In genomic region chr15:41546846-41547786, GRCh38 we compare ENCODE assay signal across 19 cellular contexts. TPM values are rescaled to one million over a fixed set of nuclear protein-coding genes. Genes with fewer than 3 reads are reported as not detected.
DNase-seq lines count a peak whose midpoint lies in the region; ATAC-seq and TF ChIP-seq lines count a peak whose summit lies in the region.
"Had no signal": no experiment of that assay in that cellular context is flagged by ENCODE, and none has a peak within 500 bp of the region (broad histone marks: within the 10 kb centered on the region; RNA-seq: fewer than 3 reads in every experiment).

No MANE protein-coding gene starts in this region.

- intact Hi-C loops in lower lobe of right lung (cut with DNase I), result no loop called here

- H3K36me3 ChIP-seq in HEK293 (ENCODE audit: control insufficient read depth in 2 of 2, insufficient read depth in 1 of 2, low read length in 2 of 2) (no peaks in the 10 kb centered on the region), lower lobe of right lung (no peaks in the 10 kb centered on the region)
- H3K36me3 ChIP-seq: esophagus squamous epithelium, SJCRH30, uterus had no signal

- H3K27ac ChIP-seq in HEK293 (ENCODE audit: extremely low read depth, low read depth, low read length), result no peak overlapping the region
- H3K27ac ChIP-seq in foreskin keratinocyte, result no peak overlapping the region
- no peak overlapping the region for H3K27ac ChIP-seq in lower lobe of right lung
- H3K27ac ChIP-seq: BLaER1 treated with 17β-estradiol and CSF1 and Interleukin-3, amounts not matched to agents 10 nM and 100 nM; KMS-11; SJCRH30; uterus had no signal

- H3K9me3 ChIP-seq in HEK293 (ENCODE audit: control insufficient read depth, insufficient read depth, low read depth, low read length) (no peaks in the 10 kb centered on the region), lower lobe of right lung (no peaks in the 10 kb centered on the region)
- H3K9me3 ChIP-seq: BLaER1 treated with 17β-estradiol and CSF1 and Interleukin-3, amounts not matched to agents 10 nM and 100 nM; esophagus squamous epithelium; SJCRH30; uterus had no signal

- ATAC-seq in foreskin keratinocyte, result peak; percentile 41
- ATAC-seq in GM19452 (IDR thresholded peaks at IDR 0.05; ENCODE audit: unreplicated experiment), result no peak
- no peak for ATAC-seq in lower lobe of right lung
- ATAC-seq in GM21360 (IDR thresholded peaks at IDR 0.05; ENCODE audit: unreplicated experiment), result no peak
- ATAC-seq: activated naive CD4-positive, alpha-beta T cell treated with anti-CD3 and anti-CD28 coated beads, Interleukin-2, amount 50 U/mL, for 72 hours; stimulated activated effector memory CD8-positive, alpha-beta T cell treated with anti-CD3 and anti-CD28 coated beads, Interleukin-12 subunit alpha, Interleukin-12 subunit beta, amount 100 ng/mL, for 72 hours had no signal

- DNase-seq in AG08396 (ENCODE audit: low spot score) (peak; percentile 35), amniotic epithelial cell (ENCODE audit: low read depth) (peak; percentile 17), foreskin keratinocyte (peak in 1 of 2 donors; percentile 37), lower lobe of right lung (no peak), KBM-7 (no peak)
- DNase-seq: esophagus squamous epithelium; islet precursor cell; NCI-H2029 treated with DMSO at 0.1 percent for 48 hours; NCI-H748 treated with DMSO at 0.1 percent for 48 hours; SJCRH30; stimulated activated CD4-positive, alpha-beta T cell treated with anti-CD3 and anti-CD28 coated beads, Interleukin-4, amount 100 ng/mL, for 1 hour; uterus had no signal

- in situ Hi-C loops in KBM-7 (cut with MboI; ENCODE audit: low pct_unique_long_range_greater_than_20kb, low sequenced_read_pairs), result no loop called here

- CTCF ChIA-PET in HEK293 (lab: Yijun Ruan, JAX), result no interaction called here

- H3K4me3 ChIP-seq in HEK293 (ENCODE audit: low read depth, low read length), result no peak overlapping the region
- H3K4me3 ChIP-seq in lower lobe of right lung, result no peak overlapping the region
- H3K4me3 ChIP-seq: BLaER1 treated with 17β-estradiol and CSF1 and Interleukin-3, amounts not matched to agents 10 nM and 100 nM; esophagus squamous epithelium; SJCRH30; uterus had no signal

- H3K4me1 ChIP-seq in HEK293 (ENCODE audit: control insufficient read depth, insufficient read depth, low read length) (no peaks in the 10 kb centered on the region), foreskin keratinocyte (no peaks in the 10 kb centered on the region), lower lobe of right lung (peaks cover 12% of the 10 kb centered on the region)
- H3K4me1 ChIP-seq: uterus had no signal

- TF ChIP-seq CTCF in HEK293 (tag by site-specific recombination; IDR thresholded peaks at IDR 0.05) (no peak), foreskin keratinocyte (conservative IDR thresholded peaks at IDR 0.05) (no peak), lower lobe of right lung (IDR thresholded peaks at IDR 0.05) (no peak)

- H3K27me3 ChIP-seq in foreskin keratinocyte (no peaks in the 10 kb centered on the region), lower lobe of right lung (ENCODE audit: low read depth) (no peaks in the 10 kb centered on the region)
- H3K27me3 ChIP-seq: BLaER1 treated with 17β-estradiol and CSF1 and Interleukin-3, amounts not matched to agents 10 nM and 100 nM; esophagus squamous epithelium; SJCRH30; uterus had no signal

- POLR2A ChIA-PET in HEK293 (lab: Yijun Ruan, JAX), result no interaction called here

TF ChIP-seq in HEK293, 187 proteins besides CTCF, POLR2A, EP300 and RAD21:
- TF ChIP-seq SP7 (tag by site-specific recombination; IDR thresholded peaks at IDR 0.05), result 0 out of 2 replicates have a peak, but pooled peaks have one; percentile 17
- no peak for TF ChIP-seq ZNF266 (tag by site-specific recombination; IDR thresholded peaks at IDR 0.05; ENCODE audit: low read depth)

RNA-seq across cellular contexts. Expression of gene RPAP1, which starts 3.1 kb away (rescaled TPM):
- 21.9 and 26.1 TPM in 2 replicates for total RNA-seq in foreskin keratinocyte
- polyA plus RNA-seq in foreskin keratinocyte, result 17.7 and 20.8 TPM in 2 replicates
- 28.5 TPM for total RNA-seq in lower lobe of right lung

RNA-seq across cellular contexts. Expression of gene TYRO3, which starts 11.9 kb away (rescaled TPM):
- total RNA-seq in foreskin keratinocyte (16.0 and 16.3 TPM in 2 replicates), lower lobe of right lung (17.3 TPM)
- 11.5 and 12.1 TPM in 2 replicates for polyA plus RNA-seq in foreskin keratinocyte

RNA-seq across cellular contexts. Expression of gene LTK, which starts 33.5 kb away (rescaled TPM):
- not detected in 2 replicates for total RNA-seq in foreskin keratinocyte
- polyA plus RNA-seq in foreskin keratinocyte, result not detected in 2 replicates
- 25.9 TPM for total RNA-seq in lower lobe of right lung

RNA-seq across cellular contexts. Expression of gene ITPKA, which starts 53.4 kb away (rescaled TPM):
- 0.44 and 0.71 TPM in 2 replicates for total RNA-seq in foreskin keratinocyte
- 0.55 and 0.62 TPM in 2 replicates for polyA plus RNA-seq in foreskin keratinocyte
- 0.32 TPM for total RNA-seq in lower lobe of right lung

Comparison
In these comparisons a context has a peak if more than half of its experiments do, and no peak if none do; other contexts are left out.
1. DNase-seq: peak in AG08396 (single experiment) and amniotic epithelial cell (single experiment); none in lower lobe of right lung (single experiment) and KBM-7 (single experiment).
2. RNA of gene LTK, which starts 33.5 kb away (total RNA-seq): 25.9 TPM in lower lobe of right lung (single experiment); not detected in foreskin keratinocyte; every median in the first group is over 10 times any median in the second.